2 cellular contexts compared by ENCODE assay signal in genomic region chr1:154881820-154882535, GRCh38.
TF ChIP-seq lines count a peak whose summit lies in the region.

No MANE protein-coding gene starts in this region.

TF ChIP-seq in IMR-90, 13 proteins besides CTCF, POLR2A, EP300 and RAD21:
- TF ChIP-seq MXI1 (IDR thresholded peaks at IDR 0.05; ENCODE audit: borderline replicate concordance, low read depth, low read length) (no peak), CHD1 (IDR thresholded peaks at IDR 0.05; ENCODE audit: low read depth, low read length) (no peak), ELK1 (IDR thresholded peaks at IDR 0.05; ENCODE audit: borderline replicate concordance, low read depth, low read length) (no peak), NFE2L2 (IDR thresholded peaks at IDR 0.05; ENCODE audit: low read depth, low read length) (no peak), BHLHE40 (IDR thresholded peaks at IDR 0.05; ENCODE audit: low read depth, low read length) (peak; percentile 9; the same call in 1 of the 2 replicates)

TF ChIP-seq in H1, 55 proteins besides CTCF, POLR2A, EP300 and RAD21:
- TF ChIP-seq TEAD4 (IDR thresholded peaks at IDR 0.05; ENCODE audit: low read depth, low read length): peak; percentile 79
- TF ChIP-seq NRF1 (IDR thresholded peaks at IDR 0.05; ENCODE audit: low read depth, low read length): no peak
TF ChIP-seq in H1: peak in this region for 1.
